In the genomic region with DNA sequence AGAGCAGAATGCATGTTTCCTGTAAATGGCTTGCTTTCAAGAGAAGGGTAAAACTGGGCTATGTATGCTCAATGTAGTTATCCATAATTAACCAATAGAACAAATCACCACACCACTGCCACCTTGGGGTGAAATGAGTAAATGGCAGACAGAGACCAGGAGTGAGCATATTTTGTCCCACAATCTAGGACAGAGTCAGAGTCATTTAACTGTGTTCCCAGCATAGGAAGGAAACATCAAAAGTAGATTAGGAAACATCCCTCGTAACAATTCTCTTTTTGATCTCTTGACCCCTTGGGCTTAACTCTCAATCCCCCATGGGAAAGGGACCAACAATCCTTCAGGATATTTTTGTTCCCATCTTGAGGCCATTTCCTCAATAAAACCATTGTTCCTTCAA, we compare ENCODE assay signal across 7 cellular contexts.
DNase-seq lines count a peak whose midpoint lies in the region; ATAC-seq and TF ChIP-seq lines count a peak whose summit lies in the region.

No MANE protein-coding gene starts in this region.

- WGBS in body of pancreas, 2 donors, result 7% methylated on average over 1 of the region's 1 CpG

- no peaks in the 10 kb centered on the region for H3K36me3 ChIP-seq in body of pancreas (replicated peaks in 1 of 2; ENCODE audit: insufficient read depth in 1 of 2, low read depth in 2 of 2)

- intact Hi-C loops in body of pancreas (cut with DNase I), result no loop called here

- ATAC-seq in GM21360 (IDR thresholded peaks at IDR 0.05; ENCODE audit: unreplicated experiment), result peak; percentile 85
- ATAC-seq in body of pancreas, result peak; percentile 72

- H3K4me1 ChIP-seq in body of pancreas, result no peaks in the 10 kb centered on the region

- TF ChIP-seq CTCF in body of pancreas (IDR thresholded peaks at IDR 0.05), result peak; percentile 21 to 70 (median 55)

- H3K27me3 ChIP-seq in body of pancreas, result no peaks in the 10 kb centered on the region

- no peak overlapping the region for H3K4me3 ChIP-seq in body of pancreas

- no peak for TF ChIP-seq POLR2A in body of pancreas (IDR thresholded peaks at IDR 0.05)

- H3K9me3 ChIP-seq in body of pancreas, result no peaks in the 10 kb centered on the region

- no peak overlapping the region for H3K27ac ChIP-seq in body of pancreas

- DNase-seq in ELR (ENCODE audit: low read depth) (peak; percentile 58), HS-5 (ENCODE audit: low read depth) (peak; percentile 5), OCI-M2 (lab: John Stamatoyannopoulos, UW; ENCODE audit: unreplicated experiment) (peak; percentile 15), body of pancreas (peak; percentile 32 to 62 (median 41)), islet precursor cell (peak; percentile 67)
- DNase-seq in stimulated activated CD4-positive, alpha-beta T cell treated with anti-CD3 and anti-CD28 coated beads, TNF-alpha, amount 100 ng/mL, for 24 hours (ENCODE audit: low read depth in 3 of 3), result peak in 2 of 3 experiments; percentile 16 to 42

Comparison
In these comparisons a context has a peak if more than half of its experiments do, and no peak if none do; other contexts are left out.
1. DNase-seq: peak in every context shown above with its lines; median percentile 67 in islet precursor cell; 58 in ELR; 41 in body of pancreas; 29 in stimulated activated CD4-positive, alpha-beta T cell treated with anti-CD3 and anti-CD28 coated beads, TNF-alpha, amount 100 ng/mL, for 24 hours; 15 in OCI-M2; 5 in HS-5.